Comparison of ENCODE assay signal across 8 cellular contexts in genomic region chr1:103525607-103526507, GRCh38. TPM values are rescaled to one million over a fixed set of nuclear protein-coding genes. Genes with fewer than 3 reads are reported as not detected.
DNase-seq lines count a peak whose midpoint lies in the region; ATAC-seq and TF ChIP-seq lines count a peak whose summit lies in the region.

TSS of gene RNPC3 (plus strand) at chr1:103525699. CDS start at chr1:103526071, 372 bp downstream.

- no peaks in the 10 kb centered on the region for H3K9me3 ChIP-seq in prostate gland

- peak; percentile 57 for ATAC-seq in HG02870 (IDR thresholded peaks at IDR 0.05; ENCODE audit: unreplicated experiment)
- peak; percentile 94 for ATAC-seq in left ventricle myocardium superior

- no peaks in the 10 kb centered on the region for H3K27me3 ChIP-seq in prostate gland (replicated peaks; ENCODE audit: insufficient read depth)

- intact Hi-C loops in T-helper 1 cell treated with Interleukin-12 subunit alpha and Interleukin-12 subunit beta and Interleukin-4 antibody, amounts not matched to agents 30 ng/mL and 1 ng/mL, for 36 hours (cut with micrococcal nuclease) = loop anchor here (1.0 to 5.0 kb wide), 3 partner anchors 11 to 164 kb away; no protein-coding TSS in a partner anchor
- intact Hi-C loops in left ventricle myocardium superior (cut with micrococcal nuclease) = no loop called here
- intact Hi-C loops in prostate gland (cut with DNase I) = no loop called here

- H3K27ac ChIP-seq in prostate gland = peak within 1 kb of the TSS; percentile 83 to 93
- peak within 1 kb of the TSS; percentile 91 for H3K27ac ChIP-seq in urinary bladder (ENCODE audit: low read depth)

- H3K36me3 ChIP-seq in prostate gland (no peaks in the 10 kb centered on the region), urinary bladder (ENCODE audit: insufficient read depth) (peaks cover 2% of the 10 kb centered on the region)

- no peak for TF ChIP-seq CTCF in GM13976 (IDR thresholded peaks at IDR 0.05; ENCODE audit: borderline replicate concordance, control extremely low read depth, extremely low read depth, insufficient read depth, missing control alignments)
- TF ChIP-seq CTCF in prostate gland (IDR thresholded peaks at IDR 0.05) = no peak

- WGBS in prostate gland = under 1% methylated on average over 59 of the region's 62 CpGs
- WGBS in urinary bladder = under 1% methylated on average over 58 of the region's 62 CpGs

- in situ Hi-C loops in GM13976 (cut with MboI; ENCODE audit: low sequenced_read_pairs, unreplicated experiment) = no loop called here

- H3K4me1 ChIP-seq in prostate gland (replicated peaks) = peaks cover 3% of the 10 kb centered on the region
- H3K4me1 ChIP-seq in urinary bladder (ENCODE audit: insufficient read depth) = no peaks in the 10 kb centered on the region

- H3K4me3 ChIP-seq in prostate gland (peak within 1 kb of the TSS; percentile 81 to 84), urinary bladder (ENCODE audit: low read depth, low read length) (peak within 1 kb of the TSS; percentile 94)

- no peak for TF ChIP-seq POLR2A in prostate gland (IDR thresholded peaks at IDR 0.05)

- peak; percentile 83 for DNase-seq in GM13976 (ENCODE audit: low spot score)
- peak; percentile 78 for DNase-seq in NCI-H146 treated with DMSO at 0.1 percent for 48 hours (lab: John Stamatoyannopoulos, UW; ENCODE audit: unreplicated experiment)
- peak; percentile 83 for DNase-seq in amniotic stem cell (lab: John Stamatoyannopoulos, UW)
- peak; percentile 94 for DNase-seq in left ventricle myocardium superior
- peak; percentile 85 for DNase-seq in prostate gland (ENCODE audit: low spot score)

RNA-seq across cellular contexts. Expression of gene RNPC3, which starts in this region (rescaled TPM):
- total RNA-seq in T-helper 1 cell treated with Interleukin-12 subunit alpha and Interleukin-12 subunit beta and Interleukin-4 antibody, amounts not matched to agents 30 ng/mL and 1 ng/mL, for 36 hours = 25.6 and 28.7 TPM in 2 replicates
- total RNA-seq in left ventricle myocardium superior = 18.1 TPM
- total RNA-seq in prostate gland = 10 to 100 TPM; 14.4 to 27.1 TPM
- 44.8 TPM for total RNA-seq in urinary bladder
- polyA plus RNA-seq in urinary bladder = 16.0 TPM

Comparison
In these comparisons a context has a peak if more than half of its experiments do, and no peak if none do; other contexts are left out.
1. Peak in every context shown above with its lines: DNase-seq, ATAC-seq, H3K4me3 ChIP-seq and H3K27ac ChIP-seq.